In the genomic region with DNA sequence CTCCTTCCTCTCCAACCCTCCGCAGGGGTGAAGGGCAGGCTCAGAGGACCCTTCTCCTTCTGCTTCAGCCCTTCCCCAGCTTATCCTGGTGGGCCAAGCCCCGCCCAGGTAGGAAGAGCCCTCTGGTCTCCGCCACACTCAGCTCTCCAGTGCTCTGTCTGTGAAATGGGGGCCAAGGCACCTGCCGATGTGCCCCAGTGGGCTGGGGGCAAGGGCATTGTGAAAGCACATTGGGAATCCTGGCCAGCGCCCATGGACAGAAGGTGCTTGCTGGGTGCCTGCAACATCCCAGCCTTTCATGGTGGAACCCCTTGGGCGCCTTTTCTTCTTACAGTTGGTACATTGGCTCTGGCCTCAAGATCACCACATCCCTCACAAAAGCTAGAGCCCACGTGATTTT, we compare ENCODE assay signal across 16 cellular contexts.
A peak's percentile ranks its signal among the peaks of the same experiment; 100 is the strongest.
DNase-seq lines count a peak whose midpoint lies in the region; ATAC-seq and TF ChIP-seq lines count a peak whose summit lies in the region.
"Had no signal": no experiment of that assay in that cellular context is flagged by ENCODE, and none has a peak within 500 bp of the region (broad histone marks: within the 10 kb centered on the region; RNA-seq: fewer than 3 reads in every experiment).

No MANE protein-coding gene starts in this region.

- DNase-seq in Right ventricle myocardium inferior (ENCODE audit: missing footprints) (peak; percentile 32), Right ventricle myocardium superior (no peak), glutamatergic neuron (peak; percentile 3), posterior vena cava (ENCODE audit: low spot score) (peak; percentile 29), NCI-H748 treated with DMSO at 0.1 percent for 48 hours (lab: John Stamatoyannopoulos, UW) (no peak), DMS79 treated with DMSO at 0.1 percent for 48 hours (lab: John Stamatoyannopoulos, UW) (no peak)
- DNase-seq: C1 segment of cervical spinal cord; Calu3; CD4-positive, alpha-beta memory T cell; COR-L47; DMS53; DND-41; GOT3; HFFc6 had no signal

- TF ChIP-seq CTCF in glutamatergic neuron (IDR thresholded peaks at IDR 0.05; ENCODE audit: partially characterized antibody, unreplicated experiment), result no peak

- intact Hi-C loops in Right ventricle myocardium inferior (cut with DNase I), result no loop called here
- intact Hi-C loops in Right ventricle myocardium superior (cut with DNase I), result no loop called here
- intact Hi-C loops in posterior vena cava (cut with DNase I), result no loop called here

- H3K9me3 Mint-ChIP-seq in glutamatergic neuron (ENCODE audit: unreplicated experiment), result peaks cover 1% of the 10 kb centered on the region
- H3K9me3 Mint-ChIP-seq: CD4-positive, alpha-beta memory T cell; HFFc6 had no signal

- H3K27ac Mint-ChIP-seq in glutamatergic neuron (ENCODE audit: unreplicated experiment), result no peak overlapping the region
- H3K27ac Mint-ChIP-seq: B cell; CD4-positive, alpha-beta memory T cell; HFFc6 had no signal

- no peak overlapping the region for H3K4me3 Mint-ChIP-seq in glutamatergic neuron (ENCODE audit: unreplicated experiment)
- H3K4me3 Mint-ChIP-seq: B cell; CD4-positive, alpha-beta memory T cell; HFFc6 had no signal

- H3K4me1 Mint-ChIP-seq in glutamatergic neuron (ENCODE audit: low read depth, unreplicated experiment), result peaks cover 4% of the 10 kb centered on the region
- H3K4me1 Mint-ChIP-seq: B cell; CD4-positive, alpha-beta memory T cell had no signal

- H3K36me3 Mint-ChIP-seq in glutamatergic neuron (ENCODE audit: unreplicated experiment), result no peaks in the 10 kb centered on the region
- H3K36me3 Mint-ChIP-seq: CD4-positive, alpha-beta memory T cell had no signal

- peaks cover 3% of the 10 kb centered on the region for H3K27me3 Mint-ChIP-seq in glutamatergic neuron (ENCODE audit: unreplicated experiment)
- H3K27me3 Mint-ChIP-seq: B cell had no signal

- ATAC-seq in Right ventricle myocardium inferior (no peak), Right ventricle myocardium superior (ENCODE audit: poor library complexity) (no peak), HG03095 (IDR thresholded peaks at IDR 0.05; ENCODE audit: unreplicated experiment) (no peak)

Comparison
In these comparisons a context has a peak if more than half of its experiments do, and no peak if none do; other contexts are left out.
1. DNase-seq: peak in Right ventricle myocardium inferior (single experiment), glutamatergic neuron (single experiment) and posterior vena cava (single experiment); none in Right ventricle myocardium superior (single experiment), NCI-H748 treated with DMSO at 0.1 percent for 48 hours (single experiment) and DMS79 treated with DMSO at 0.1 percent for 48 hours (single experiment).